In the genomic region with DNA sequence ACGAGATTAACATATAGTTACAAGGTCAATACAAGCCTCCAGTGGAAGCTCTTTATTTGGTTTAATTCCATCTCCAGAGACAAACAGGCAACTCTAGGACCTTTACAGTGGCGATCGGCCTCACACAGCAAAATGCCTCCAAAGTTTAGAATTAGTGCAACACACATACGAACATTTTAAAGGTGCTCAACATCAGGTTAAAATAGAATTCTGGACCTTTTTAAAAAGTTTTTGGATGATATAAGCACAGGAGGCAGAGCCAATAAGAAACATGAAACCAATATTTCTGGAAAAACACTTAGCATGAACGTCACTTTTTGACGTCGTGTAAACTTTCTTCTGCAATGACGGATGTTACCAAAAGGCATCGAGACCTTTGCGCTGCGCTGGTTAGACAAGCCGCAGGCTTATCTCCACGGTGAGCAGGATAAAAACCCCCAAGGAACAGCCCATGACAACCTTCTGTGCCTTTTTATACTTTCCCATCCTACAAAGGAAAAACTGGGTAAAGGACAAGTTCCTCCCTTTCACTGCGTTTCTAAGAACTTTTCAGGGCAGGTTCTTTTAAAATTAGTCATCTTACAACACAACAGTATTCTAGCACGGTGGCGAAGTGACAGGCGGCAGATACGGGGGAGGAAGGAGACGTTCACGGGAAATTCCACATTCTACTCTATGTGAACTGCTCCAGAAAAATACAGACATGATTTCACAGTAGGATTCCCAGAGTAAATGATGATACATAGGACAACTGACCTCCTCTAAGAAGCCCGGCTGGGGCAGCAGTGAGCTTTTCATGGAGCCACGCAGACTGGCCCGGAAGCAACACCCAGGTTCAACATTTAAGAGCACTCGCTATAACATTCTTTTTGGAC, we compare ENCODE assay signal across 8 cellular contexts.
DNase-seq lines count a peak whose midpoint lies in the region; ATAC-seq and TF ChIP-seq lines count a peak whose summit lies in the region.

No MANE protein-coding gene starts in this region.

- H3K4me1 ChIP-seq in BLaER1 (peaks cover 88% of the 10 kb centered on the region), MM.1S (ENCODE audit: low read length) (peaks cover 37% of the 10 kb centered on the region)

- peak overlapping the region; percentile 100 for H3K27ac Mint-ChIP-seq in activated T-cell treated with anti-CD3 and anti-CD28 coated beads, Interleukin-2, amount 50 U/mL, for 24 hours

- H2AFZ ChIP-seq in MM.1S (ENCODE audit: low read length) = peak overlapping the region; percentile 18; the same call in 1 of the 2 replicates

- peak overlapping the region; percentile 38; the same call in 1 of the 2 replicates for H3K9ac ChIP-seq in BLaER1
- H3K9ac ChIP-seq in MM.1S (ENCODE audit: low read length) = peak overlapping the region; percentile 94

- H3K27me3 Mint-ChIP-seq in activated T-cell treated with anti-CD3 and anti-CD28 coated beads, Interleukin-2, amount 50 U/mL, for 24 hours = no peaks in the 10 kb centered on the region

- H3K9me3 Mint-ChIP-seq in activated T-cell treated with anti-CD3 and anti-CD28 coated beads, Interleukin-2, amount 50 U/mL, for 24 hours = no peaks in the 10 kb centered on the region

- H3K9me2 ChIP-seq in MM.1S (replicated peaks; ENCODE audit: insufficient read depth, low read length) = no peaks in the 10 kb centered on the region

- H4K20me1 ChIP-seq in BLaER1 (no peaks in the 10 kb centered on the region), MM.1S (ENCODE audit: insufficient read depth, low read length) (no peaks in the 10 kb centered on the region)

- DNase-seq in MM.1S = peak; percentile 72
- peak; percentile 73 for DNase-seq in activated T-cell treated with anti-CD3 and anti-CD28 coated beads, Interleukin-2, amount 50 U/mL, for 24 hours
- DNase-seq in hepatic stellate cell (ENCODE audit: low spot score) = peak; percentile 67
- peak; percentile 78 for DNase-seq in stimulated activated CD8-positive, alpha-beta memory T cell treated with anti-CD3 and anti-CD28 coated beads, Interleukin-4, amount 100 ng/mL, for 48 hours
- no peak for DNase-seq in NCI-H146 treated with DMSO at 0.1 percent for 48 hours (lab: John Stamatoyannopoulos, UW; ENCODE audit: unreplicated experiment)

- H3K9me3 ChIP-seq in BLaER1 (no peaks in the 10 kb centered on the region), MM.1S (replicated peaks; ENCODE audit: insufficient read depth, low read length) (no peaks in the 10 kb centered on the region)

- peak overlapping the region; percentile 94 for H3K4me2 ChIP-seq in BLaER1
- peak overlapping the region; percentile 91 for H3K4me2 ChIP-seq in MM.1S (ENCODE audit: low read depth, low read length)

- H3K79me2 ChIP-seq in MM.1S (ENCODE audit: low read length) = no peaks in the 10 kb centered on the region

- ATAC-seq in GM18517 (IDR thresholded peaks at IDR 0.05; ENCODE audit: unreplicated experiment) (no peak), HG03571 (IDR thresholded peaks at IDR 0.05; ENCODE audit: unreplicated experiment) (no peak)

- peaks cover 82% of the 10 kb centered on the region for H3K4me1 Mint-ChIP-seq in activated T-cell treated with anti-CD3 and anti-CD28 coated beads, Interleukin-2, amount 50 U/mL, for 24 hours (ENCODE audit: low read depth)

- peak; percentile 51 for TF ChIP-seq CTCF in MM.1S (IDR thresholded peaks at IDR 0.05; ENCODE audit: low read length)

- H3K4me3 Mint-ChIP-seq in activated T-cell treated with anti-CD3 and anti-CD28 coated beads, Interleukin-2, amount 50 U/mL, for 24 hours = peak overlapping the region; percentile 86

- H3K27me3 ChIP-seq in BLaER1 (no peaks in the 10 kb centered on the region), MM.1S (replicated peaks; ENCODE audit: insufficient read depth, low read length) (no peaks in the 10 kb centered on the region)

- peaks cover 75% of the 10 kb centered on the region for H3K36me3 Mint-ChIP-seq in activated T-cell treated with anti-CD3 and anti-CD28 coated beads, Interleukin-2, amount 50 U/mL, for 24 hours (ENCODE audit: low read depth)

- H3K27ac ChIP-seq in BLaER1 = peak overlapping the region; percentile 85
- peak overlapping the region; percentile 99 for H3K27ac ChIP-seq in MM.1S (ENCODE audit: low read length)

- H3K4me3 ChIP-seq in BLaER1 = peak overlapping the region; percentile 46; the same call in 1 of the 2 replicates
- peak overlapping the region; percentile 65 for H3K4me3 ChIP-seq in MM.1S (ENCODE audit: low read length)

- H3F3A ChIP-seq in MM.1S (ENCODE audit: insufficient read depth, low read length) = peaks cover 55% of the 10 kb centered on the region

- H3K36me3 ChIP-seq in BLaER1 (no peaks in the 10 kb centered on the region; the same call in 1 of the 2 replicates), MM.1S (replicated peaks; ENCODE audit: insufficient read depth, low read length) (no peaks in the 10 kb centered on the region)
